Comparison of ENCODE assay signal across 7 cellular contexts in genomic region chr1:156126701-156127534, GRCh38. TPM values are rescaled to one million over a fixed set of nuclear protein-coding genes. Genes with fewer than 3 reads are reported as not detected.
DNase-seq lines count a peak whose midpoint lies in the region; ATAC-seq and TF ChIP-seq lines count a peak whose summit lies in the region.

No MANE protein-coding gene starts in this region.

- CTCF ChIA-PET in activated B cell treated with CpG ODN at 0.5 μM for 24 hours (lab: Charles Lee) = interaction anchor here (0.7 to 12.0 kb wide), 3 partner anchors 32 to 129 kb away, joined by 3 to 422 read pairs (median 3); no protein-coding TSS in a partner anchor
- CTCF ChIA-PET in mammary epithelial cell (lab: Charles Lee; ENCODE audit: low non-redundant PET) = interaction anchor here (0.9 kb wide), 1 partner anchor 19 kb away, joined by 7 read pairs; no protein-coding TSS in a partner anchor

- H3K36me3 ChIP-seq in mammary epithelial cell (ENCODE audit: insufficient read depth, low read length) (peaks cover 17% of the 10 kb centered on the region), mesodermal cell (ENCODE audit: control insufficient read depth, insufficient read depth, low read length) (peaks cover 35% of the 10 kb centered on the region)

- peak overlapping the region; percentile 44 for H3K27ac Mint-ChIP-seq in activated B cell treated with CpG ODN at 0.5 μM for 24 hours
- peak overlapping the region; percentile 95 for H3K27ac Mint-ChIP-seq in stimulated activated effector memory CD8-positive, alpha-beta T cell treated with anti-CD3 and anti-CD28 coated beads, Interleukin-12 subunit alpha, Interleukin-12 subunit beta, amount 100 ng/mL, for 72 hours

- H3K79me2 ChIP-seq in mammary epithelial cell (ENCODE audit: insufficient read depth, low read length) = peaks cover 88% of the 10 kb centered on the region

- H3K9me3 ChIP-seq in mammary epithelial cell (replicated peaks; ENCODE audit: insufficient read depth, low read length) (no peaks in the 10 kb centered on the region), mesodermal cell (ENCODE audit: control insufficient read depth, low read length) (no peaks in the 10 kb centered on the region)

- H3K27me3 Mint-ChIP-seq in activated B cell treated with CpG ODN at 0.5 μM for 24 hours = peaks cover 4% of the 10 kb centered on the region

- no peak overlapping the region for H2AFZ ChIP-seq in mammary epithelial cell (ENCODE audit: low read depth, low read length)

- ATAC-seq in GM19351 (IDR thresholded peaks at IDR 0.05; ENCODE audit: unreplicated experiment) (peak; percentile 58), activated B cell treated with CpG ODN at 0.5 μM for 24 hours (ENCODE audit: low read depth) (peak; percentile 73)
- peak; percentile 90 for ATAC-seq in stimulated activated effector memory CD8-positive, alpha-beta T cell treated with anti-CD3 and anti-CD28 coated beads, Interleukin-12 subunit alpha, Interleukin-12 subunit beta, amount 100 ng/mL, for 72 hours

- no peaks in the 10 kb centered on the region for H3K9me3 Mint-ChIP-seq in activated B cell treated with CpG ODN at 0.5 μM for 24 hours
- no peaks in the 10 kb centered on the region for H3K9me3 Mint-ChIP-seq in stimulated activated effector memory CD8-positive, alpha-beta T cell treated with anti-CD3 and anti-CD28 coated beads, Interleukin-12 subunit alpha, Interleukin-12 subunit beta, amount 100 ng/mL, for 72 hours

- intact Hi-C loops in activated B cell treated with CpG ODN at 0.5 μM for 24 hours (cut with micrococcal nuclease) = loop anchor here (1.0 kb wide), 3 partner anchors 13 to 30 kb away; partner anchors contain the start of gene LMNA
- intact Hi-C loops in mammary epithelial cell (cut with micrococcal nuclease) = no loop called here

- H3K4me3 ChIP-seq in mammary epithelial cell (replicated peaks in 1 of 3; ENCODE audit: insufficient read depth in 1 of 3, low read depth in 2 of 3, low read length in 3 of 3) (peak overlapping the region in 2 of 3 experiments; percentile 18 to 24), mesodermal cell (ENCODE audit: extremely low read depth, insufficient read depth, low read length, poor library complexity, severe bottlenecking) (peak overlapping the region; percentile 8)

- DNase-seq in HUDEP-2 (lab: John Stamatoyannopoulos, UW; ENCODE audit: unreplicated experiment in 76 of 76) = peak in 65 of 76 experiments; percentile 17 to 81 (median 48)
- DNase-seq in activated B cell treated with CpG ODN at 0.5 μM for 24 hours = peak; percentile 64
- peak; percentile 95 for DNase-seq in mammary epithelial cell
- peak; percentile 58 to 90 for DNase-seq in stimulated activated effector memory CD8-positive, alpha-beta T cell treated with anti-CD3 and anti-CD28 coated beads, Interleukin-12 subunit alpha, Interleukin-12 subunit beta, amount 100 ng/mL, for 72 hours (ENCODE audit: low spot score in 2 of 2)
- DNase-seq in epidermal melanocyte (ENCODE audit: insufficient read length, low spot score) = no peak

- dilution Hi-C loops in mammary epithelial cell (cut with HindIII; ENCODE audit: low sequenced_read_pairs) = no loop called here

- peaks cover 44% of the 10 kb centered on the region for H3K4me1 Mint-ChIP-seq in activated B cell treated with CpG ODN at 0.5 μM for 24 hours
- peaks cover 82% of the 10 kb centered on the region for H3K4me1 Mint-ChIP-seq in stimulated activated effector memory CD8-positive, alpha-beta T cell treated with anti-CD3 and anti-CD28 coated beads, Interleukin-12 subunit alpha, Interleukin-12 subunit beta, amount 100 ng/mL, for 72 hours

- H3K4me1 ChIP-seq in mammary epithelial cell (ENCODE audit: insufficient read depth, low read length) (peaks cover 82% of the 10 kb centered on the region), mesodermal cell (ENCODE audit: control insufficient read depth, insufficient read depth, low read length, poor library complexity, severe bottlenecking) (peaks cover 79% of the 10 kb centered on the region)

- TSS peak; percentile 2 for BruUV-seq in mammary epithelial cell (replicated peaks; lab: Mats Ljungman, UMichigan)

- H3K27me3 ChIP-seq in mammary epithelial cell (ENCODE audit: insufficient read depth, low read length) = no peaks in the 10 kb centered on the region

- H3K27ac ChIP-seq in mammary epithelial cell (ENCODE audit: insufficient read depth, low read depth, low read length) (peak overlapping the region; percentile 95), mesodermal cell (ENCODE audit: low read depth, low read length, severe bottlenecking) (peak overlapping the region; percentile 98)

- peak overlapping the region; percentile 84 for H3K9ac ChIP-seq in mammary epithelial cell (ENCODE audit: insufficient read depth, low read length)

- in situ Hi-C loops in mammary epithelial cell (cut with MboI; ENCODE audit: low sequenced_read_pairs in 2 of 2) = no loop called here

- peak overlapping the region; percentile 17 for H3K4me3 Mint-ChIP-seq in activated B cell treated with CpG ODN at 0.5 μM for 24 hours
- peak overlapping the region; percentile 70 for H3K4me3 Mint-ChIP-seq in stimulated activated effector memory CD8-positive, alpha-beta T cell treated with anti-CD3 and anti-CD28 coated beads, Interleukin-12 subunit alpha, Interleukin-12 subunit beta, amount 100 ng/mL, for 72 hours

- no peak for TF ChIP-seq CTCF in activated B cell treated with CpG ODN at 0.5 μM for 24 hours (IDR thresholded peaks at IDR 0.05)
- no peak for TF ChIP-seq CTCF in mammary epithelial cell (conservative IDR thresholded peaks at IDR 0.05 in 1 of 2, IDR thresholded peaks at IDR 0.05 in 1 of 2; ENCODE audit: extremely low read depth in 1 of 2, insufficient read depth in 1 of 2, low read depth in 1 of 2, low read length in 2 of 2)

- H3K4me2 ChIP-seq in mammary epithelial cell (ENCODE audit: insufficient read depth, low read depth, low read length) = peak overlapping the region; percentile 83

- H3K36me3 Mint-ChIP-seq in activated B cell treated with CpG ODN at 0.5 μM for 24 hours (ENCODE audit: low read depth) = no peaks in the 10 kb centered on the region
- H3K36me3 Mint-ChIP-seq in stimulated activated effector memory CD8-positive, alpha-beta T cell treated with anti-CD3 and anti-CD28 coated beads, Interleukin-12 subunit alpha, Interleukin-12 subunit beta, amount 100 ng/mL, for 72 hours = peaks cover 86% of the 10 kb centered on the region

- POLR2A ChIA-PET in activated B cell treated with CpG ODN at 0.5 μM for 24 hours (lab: Charles Lee) = interaction anchor here (0.6 to 7.2 kb wide), 13 partner anchors 10 to 401 kb away, joined by 3 to 154 read pairs (median 4); partner anchors contain the start of genes LMNA and PMF1

- 0% methylated on average over 5 of the region's 15 CpGs for WGBS in mammary epithelial cell (ENCODE audit: low coverage, missing lambda C conversion rate)
- WGBS in mesodermal cell (ENCODE audit: insufficient coverage in 2 of 2), 2 experiments = 79 to 86% methylated on average over 9 to 13 of the region's 15 CpGs

- no peaks in the 10 kb centered on the region for H4K20me1 ChIP-seq in mammary epithelial cell (ENCODE audit: insufficient read depth, low read length)

RNA-seq across cellular contexts. Expression of gene LMNA, which starts 12.4 kb away (rescaled TPM):
- total RNA-seq in activated B cell treated with CpG ODN at 0.5 μM for 24 hours (40.4 and 47.5 TPM in 2 replicates), mammary epithelial cell (100 to 1,000 TPM; 389 to 797 TPM)
- 759 TPM for polyA plus RNA-seq in mammary epithelial cell
- 852 TPM for polyA minus RNA-seq in mammary epithelial cell
- polyA plus RNA-seq in mesodermal cell (2013, experiment 1 of 2) = 193 TPM
- polyA plus RNA-seq in mesodermal cell (2013, experiment 2 of 2) = 171 TPM

RNA-seq across cellular contexts. Expression of gene SEMA4A, which starts 26.5 kb away (rescaled TPM):
- total RNA-seq in activated B cell treated with CpG ODN at 0.5 μM for 24 hours = 7.0 and 7.4 TPM in 2 replicates
- total RNA-seq in mammary epithelial cell = 10 to 100 TPM in 1 of 2 donors, 1 to 10 TPM in 1; 3.5 to 10.6 TPM
- polyA plus RNA-seq in mammary epithelial cell = 6.7 TPM
- 13.4 TPM for polyA minus RNA-seq in mammary epithelial cell
- 1.6 TPM for polyA plus RNA-seq in mesodermal cell (2013, experiment 1 of 2)
- 1.4 TPM for polyA plus RNA-seq in mesodermal cell (2013, experiment 2 of 2)

RNA-seq across cellular contexts. Expression of gene MEX3A, which starts 44.7 kb away (rescaled TPM):
- total RNA-seq in activated B cell treated with CpG ODN at 0.5 μM for 24 hours = 0.39 and 0.47 TPM in 2 replicates
- 1 to 10 TPM; 1.9 to 2.5 TPM for total RNA-seq in mammary epithelial cell
- polyA plus RNA-seq in mammary epithelial cell = 1.3 TPM
- 1.2 TPM for polyA minus RNA-seq in mammary epithelial cell
- 61.7 TPM for polyA plus RNA-seq in mesodermal cell (2013, experiment 1 of 2)
- 47.5 TPM for polyA plus RNA-seq in mesodermal cell (2013, experiment 2 of 2)
